Comparison of ENCODE assay signal across 15 cellular contexts in the genomic region with DNA sequence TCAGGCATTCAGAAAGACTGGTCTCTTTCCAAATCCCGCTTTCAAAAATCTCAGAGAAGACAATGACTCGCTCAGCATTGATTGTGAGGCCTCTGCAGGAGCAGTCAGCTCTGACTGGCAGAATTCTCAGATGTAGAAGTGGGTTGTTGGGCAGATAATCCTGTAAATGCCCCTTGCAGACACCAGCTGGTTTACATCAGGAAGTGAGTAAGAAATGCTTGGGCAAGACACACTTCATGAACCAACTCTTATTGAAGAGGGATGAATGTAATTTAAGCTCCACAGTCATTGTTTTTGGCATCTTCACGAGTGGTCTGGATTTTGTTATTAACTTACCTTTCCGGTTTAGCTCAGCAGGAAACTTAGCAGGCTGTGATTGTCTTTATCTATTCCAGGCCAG.
DNase-seq lines count a peak whose midpoint lies in the region; FAIRE-seq lines count a peak whose summit lies in the region.
"Had no signal": no experiment of that assay in that cellular context is flagged by ENCODE, and none has a peak within 500 bp of the region (broad histone marks: within the 10 kb centered on the region; RNA-seq: fewer than 3 reads in every experiment).

No MANE protein-coding gene starts in this region.

- peak; percentile 70 for FAIRE-seq in RCC 7860 (lab: Jason Lieb, UNC)
- FAIRE-seq: K562 had no signal

- peak overlapping the region; percentile 10 for H3K27ac ChIP-seq in epithelial cell of prostate
- H3K27ac ChIP-seq: hepatocyte, Peyer's patch had no signal

- DNase-seq in NCI-H2196 (lab: John Stamatoyannopoulos, UW; ENCODE audit: unreplicated experiment): peak; percentile 17
- no peak for DNase-seq in NCI-H2196 treated with DMSO at 0.1 percent for 48 hours (lab: John Stamatoyannopoulos, UW; ENCODE audit: unreplicated experiment)
- DNase-seq in RCC 7860 (ENCODE audit: low spot score): peak; percentile 61
- peak; percentile 56 for DNase-seq in epithelial cell of prostate (ENCODE audit: low read depth, low spot score)
- DNase-seq in renal cortical epithelial cell (ENCODE audit: low read depth): peak; percentile 78
- DNase-seq in putamen (ENCODE audit: low spot score): no peak
- no peak for DNase-seq in HuH-7 (ENCODE audit: low spot score)
- no peak for DNase-seq in NCI-H69 (lab: John Stamatoyannopoulos, UW)
- DNase-seq: 8988T, DMS 273 treated with DMSO at 0.1 percent for 48 hours, NCI-H2081 treated with DMSO at 0.1 percent for 48 hours, Peyer's patch, T-helper 9 cell had no signal

Comparison
In these comparisons a context has a peak if more than half of its experiments do, and no peak if none do; other contexts are left out.
1. DNase-seq: peak in NCI-H2196 (single experiment), RCC 7860 (single experiment), epithelial cell of prostate (single experiment) and renal cortical epithelial cell (single experiment); none in NCI-H2196 treated with DMSO at 0.1 percent for 48 hours (single experiment), putamen (single experiment), HuH-7 (single experiment) and NCI-H69 (single experiment).